Comparison of ENCODE assay signal across 28 cellular contexts in genomic region chr4:56683455-56683854, GRCh38.
"Had no signal": no experiment of that assay in that cellular context is flagged by ENCODE, and none has a peak within 500 bp of the region (broad histone marks: within the 10 kb centered on the region; RNA-seq: fewer than 3 reads in every experiment).

No MANE protein-coding gene starts in this region.

- H3K36me3 Mint-ChIP-seq: T-cell had no signal

- H3K9me3 Mint-ChIP-seq: activated B cell treated with CpG ODN at 0.5 μM for 24 hours; activated CD4-positive, alpha-beta T cell treated with anti-CD3 and anti-CD28 coated beads, Interleukin-2, amount 10 ng/mL, durations not matched to agents 24 days and 14 days; activated CD8-positive, alpha-beta T cell treated with anti-CD3 and anti-CD28 coated beads for 36 hours; effector memory CD8-positive, alpha-beta T cell; T-cell; T-helper 1 cell treated with Interleukin-12 subunit alpha and Interleukin-12 subunit beta and Interleukin-4 antibody, amounts not matched to agents 30 μg/mL and 1 μg/mL, for 36 hours had no signal

- H3K4me3 Mint-ChIP-seq: activated B cell treated with CpG ODN at 0.5 μM for 24 hours; activated CD4-positive, alpha-beta T cell treated with anti-CD3 and anti-CD28 coated beads, Interleukin-2, amount 10 ng/mL, durations not matched to agents 24 days and 14 days; activated CD8-positive, alpha-beta T cell treated with anti-CD3 and anti-CD28 coated beads for 36 hours; effector memory CD8-positive, alpha-beta T cell; T-cell; T-helper 1 cell treated with Interleukin-12 subunit alpha and Interleukin-12 subunit beta and Interleukin-4 antibody, amounts not matched to agents 30 μg/mL and 1 μg/mL, for 36 hours had no signal

- H3K27ac Mint-ChIP-seq: activated B cell treated with CpG ODN at 0.5 μM for 24 hours; activated CD4-positive, alpha-beta T cell treated with anti-CD3 and anti-CD28 coated beads, Interleukin-2, amount 10 ng/mL, durations not matched to agents 24 days and 14 days; activated CD8-positive, alpha-beta T cell treated with anti-CD3 and anti-CD28 coated beads for 36 hours; activated naive CD4-positive, alpha-beta T cell treated with anti-CD3 and anti-CD28 coated beads, Interleukin-2, amount 50 U/mL, for 72 hours; effector memory CD8-positive, alpha-beta T cell; T-cell; T-helper 1 cell treated with Interleukin-12 subunit alpha and Interleukin-12 subunit beta and Interleukin-4 antibody, amounts not matched to agents 30 μg/mL and 1 μg/mL, for 36 hours had no signal

- H3K27me3 Mint-ChIP-seq: activated B cell treated with CpG ODN at 0.5 μM for 24 hours had no signal

- DNase-seq: activated B cell treated with CpG ODN at 0.5 μM for 24 hours; activated CD4-positive, alpha-beta T cell treated with anti-CD3 and anti-CD28 coated beads, Interleukin-2, amount 10 ng/mL, durations not matched to agents 24 days and 14 days; activated CD8-positive, alpha-beta memory T cell treated with anti-CD3 and anti-CD28 coated beads for 24 hours; activated CD8-positive, alpha-beta T cell treated with anti-CD3 and anti-CD28 coated beads for 36 hours; activated effector memory CD4-positive, alpha-beta T cell treated with Interleukin-2 at 50 U/mL for 16 hours; activated gamma-delta T cell treated with Interleukin-2 at 50 U/mL for 16 hours; activated T-cell treated with anti-CD3 and anti-CD28 coated beads, Interleukin-2, amount 50 U/mL, for 48 hours; adrenal gland; amygdala; aorta; body of pancreas; caudate nucleus; cortex of kidney; dermis blood vessel endothelial cell; effector CD4-positive, alpha-beta T cell; effector memory CD8-positive, alpha-beta T cell; erythroblast; foreskin keratinocyte; gastrocnemius medialis; glutamatergic neuron; heart left ventricle; SK-N-SH; SW 1271; T-cell; T-helper 9 cell; WERI-Rb-1 had no signal
